ENCODE assay signal across 1 cellular context in the genomic region with DNA sequence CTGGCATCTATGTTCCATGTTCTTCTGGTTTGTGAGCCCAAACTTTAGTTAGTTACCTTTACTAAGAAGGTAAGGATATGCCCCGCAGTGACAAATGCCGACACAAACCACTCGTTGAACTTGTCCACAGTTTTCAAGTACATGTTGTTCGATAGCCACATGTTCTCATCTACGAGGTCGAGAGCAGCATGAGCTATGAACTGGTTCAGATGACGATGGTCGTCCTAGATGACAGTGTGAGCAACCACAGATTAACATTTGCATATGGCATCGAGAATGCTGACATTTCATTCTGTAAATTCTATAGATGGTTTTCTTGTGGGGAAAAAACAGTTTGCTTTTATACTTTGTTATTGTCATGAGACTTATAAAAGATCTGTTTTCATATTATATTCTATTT.
TF ChIP-seq lines count a peak whose summit lies in the region.

No MANE protein-coding gene starts in this region.

TF ChIP-seq in H1, 55 proteins besides CTCF, POLR2A, EP300 and RAD21:
- TF ChIP-seq MAFK (IDR thresholded peaks at IDR 0.05; ENCODE audit: low read depth, low read length), result no peak
- TF ChIP-seq NRF1 (IDR thresholded peaks at IDR 0.05; ENCODE audit: low read depth, low read length), result no peak
- no peak for TF ChIP-seq TAF1 (IDR thresholded peaks at IDR 0.05; ENCODE audit: low read depth, low read length)
- TF ChIP-seq CHD2 (IDR thresholded peaks at IDR 0.05; ENCODE audit: low read length), result no peak
- TF ChIP-seq POU5F1 (IDR thresholded peaks at IDR 0.05; ENCODE audit: low read depth, low read length), result no peak
- no peak for TF ChIP-seq KDM4A (IDR thresholded peaks at IDR 0.05; ENCODE audit: low read depth, low read length, severe bottlenecking)
- TF ChIP-seq SUZ12 (IDR thresholded peaks at IDR 0.05; ENCODE audit: low read length), result no peak
- no peak for TF ChIP-seq PHF8 (conservative IDR thresholded peaks at IDR 0.05; ENCODE audit: low read depth, low read length)
- TF ChIP-seq RNF2 (IDR thresholded peaks at IDR 0.05; ENCODE audit: borderline replicate concordance, low read depth, low read length, missing control alignments, poor library complexity, severe bottlenecking), result no peak
- TF ChIP-seq KDM1A (IDR thresholded peaks at IDR 0.05; ENCODE audit: borderline replicate concordance, low read length), result no peak
- TF ChIP-seq GTF2F1 (IDR thresholded peaks at IDR 0.05; ENCODE audit: borderline replicate concordance, low read depth, low read length), result no peak
- no peak for TF ChIP-seq ZNF274 (IDR thresholded peaks at IDR 0.05; ENCODE audit: borderline replicate concordance, extremely low read depth, low read length)
- TF ChIP-seq, protein P1, sequence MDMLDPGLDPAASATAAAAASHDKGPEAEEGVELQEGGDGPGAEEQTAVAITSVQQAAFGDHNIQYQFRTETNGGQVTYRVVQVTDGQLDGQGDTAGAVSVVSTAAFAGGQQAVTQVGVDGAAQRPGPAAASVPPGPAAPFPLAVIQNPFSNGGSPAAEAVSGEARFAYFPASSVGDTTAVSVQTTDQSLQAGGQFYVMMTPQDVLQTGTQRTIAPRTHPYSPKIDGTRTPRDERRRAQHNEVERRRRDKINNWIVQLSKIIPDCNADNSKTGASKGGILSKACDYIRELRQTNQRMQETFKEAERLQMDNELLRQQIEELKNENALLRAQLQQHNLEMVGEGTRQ (IDR thresholded peaks at IDR 0.05; ENCODE audit: low read length), result no peak
- TF ChIP-seq CTBP2 (IDR thresholded peaks at IDR 0.05; ENCODE audit: borderline replicate concordance, insufficient read depth, insufficient read length, low read length), result no peak
